1 cellular context compared by ENCODE assay signal in the genomic region with DNA sequence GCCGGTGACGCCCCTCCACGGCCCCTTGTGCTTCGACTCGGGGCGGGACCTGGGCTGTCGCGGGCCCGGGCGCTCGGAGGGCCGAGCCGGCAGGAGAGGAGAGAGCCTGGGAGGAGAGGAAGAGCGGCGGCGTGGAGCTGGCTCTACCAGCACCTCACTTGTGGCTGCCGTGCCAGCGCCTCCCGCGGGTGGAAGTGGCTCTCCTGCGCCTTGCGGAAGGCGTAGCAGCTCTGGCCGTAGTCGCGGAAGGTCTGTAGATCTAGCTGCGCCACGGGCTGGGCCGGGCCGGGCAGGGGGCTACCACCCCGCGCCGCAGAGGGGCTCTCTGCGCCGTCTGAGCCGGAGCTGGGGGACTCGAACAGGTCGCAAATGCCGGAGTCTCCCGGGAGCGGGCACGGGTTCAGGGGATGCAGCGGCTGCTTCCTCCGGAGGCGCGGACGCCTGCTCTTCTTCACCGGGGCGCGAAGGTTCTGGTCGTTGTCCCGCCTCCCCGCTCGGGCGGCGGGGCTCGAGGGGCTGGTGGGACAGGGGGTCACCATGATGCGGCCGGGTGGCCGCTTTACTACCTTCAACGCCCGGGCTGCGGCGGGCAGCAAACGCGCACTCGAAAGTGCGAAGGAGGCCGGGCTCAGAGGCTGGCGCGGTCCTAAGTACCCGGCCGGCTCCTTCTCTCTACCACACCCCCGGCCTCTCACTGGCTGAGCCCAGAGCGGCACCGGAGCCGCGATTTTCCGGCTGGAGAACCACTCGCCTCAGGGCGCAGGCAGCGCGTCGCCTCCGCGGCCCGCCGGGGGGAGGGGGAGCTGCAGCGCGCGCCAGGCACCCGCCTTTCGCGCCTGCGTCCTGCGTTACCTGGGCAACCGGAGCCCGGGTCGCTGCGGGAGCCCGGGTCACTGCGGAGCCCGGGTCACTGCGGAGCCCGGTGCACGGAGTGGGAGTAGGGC.
TF ChIP-seq lines count a peak whose summit lies in the region.

A gene with protein sequence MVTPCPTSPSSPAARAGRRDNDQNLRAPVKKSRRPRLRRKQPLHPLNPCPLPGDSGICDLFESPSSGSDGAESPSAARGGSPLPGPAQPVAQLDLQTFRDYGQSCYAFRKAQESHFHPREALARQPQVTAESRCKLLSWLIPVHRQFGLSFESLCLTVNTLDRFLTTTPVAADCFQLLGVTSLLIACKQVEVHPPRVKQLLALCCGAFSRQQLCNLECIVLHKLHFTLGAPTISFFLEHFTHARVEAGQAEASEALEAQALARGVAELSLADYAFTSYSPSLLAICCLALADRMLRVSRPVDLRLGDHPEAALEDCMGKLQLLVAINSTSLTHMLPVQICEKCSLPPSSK (minus strand): TSS at position 624 of the 944 bp plus-strand sequence. CDS start 85 bp downstream, at position 539.

TF ChIP-seq in H1, 55 proteins besides CTCF, POLR2A, EP300 and RAD21:
- TF ChIP-seq SIN3A (conservative IDR thresholded peaks at IDR 0.05 in 1 of 2, IDR thresholded peaks at IDR 0.05 in 1 of 2; ENCODE audit: low read depth in 1 of 2, low read length in 2 of 2) (peak; percentile 70 to 90; a peak in 2 of 4 replicates), KDM5A (IDR thresholded peaks at IDR 0.05; ENCODE audit: low read length) (no peak), KDM4A (IDR thresholded peaks at IDR 0.05; ENCODE audit: low read depth, low read length, severe bottlenecking) (peak; percentile 30), HDAC2 (IDR thresholded peaks at IDR 0.05; ENCODE audit: borderline replicate concordance in 1 of 2, low read depth in 2 of 2, low read length in 2 of 2) (peak in 1 of 2 experiments; percentile 50; a peak in 1 of 4 replicates), ASH2L (IDR thresholded peaks at IDR 0.05; ENCODE audit: low read length) (peak; percentile 59), CTBP2 (IDR thresholded peaks at IDR 0.05; ENCODE audit: borderline replicate concordance, insufficient read depth, insufficient read length, low read length) (peak; percentile 75), GABPA (IDR thresholded peaks at IDR 0.05; ENCODE audit: borderline replicate concordance, insufficient read depth, low read length) (no peak), RBBP5 (IDR thresholded peaks at IDR 0.05; ENCODE audit: borderline replicate concordance, low read depth, low read length) (peak; percentile 2; the same call in 1 of the 2 replicates), FOSL1 (IDR thresholded peaks at IDR 0.05; ENCODE audit: insufficient read depth, low read depth, low read length) (no peak), GTF2F1 (IDR thresholded peaks at IDR 0.05; ENCODE audit: borderline replicate concordance, low read depth, low read length) (no peak), SAP30 (IDR thresholded peaks at IDR 0.05; ENCODE audit: insufficient read depth, insufficient replicate concordance, low read length) (no peak), SUZ12 (IDR thresholded peaks at IDR 0.05; ENCODE audit: low read length) (no peak), KDM1A (IDR thresholded peaks at IDR 0.05; ENCODE audit: borderline replicate concordance, low read length) (no peak), TCF12 (IDR thresholded peaks at IDR 0.05; ENCODE audit: low read depth, low read length) (no peak), NANOG (IDR thresholded peaks at IDR 0.05; ENCODE audit: insufficient read depth, low read depth, low read length, poor library complexity, severe bottlenecking) (no peak), TAF1 (IDR thresholded peaks at IDR 0.05; ENCODE audit: low read depth, low read length) (no peak), RXRA (IDR thresholded peaks at IDR 0.05; ENCODE audit: insufficient read depth, low read depth, low read length) (no peak), SP1 (IDR thresholded peaks at IDR 0.05; ENCODE audit: low read depth, low read length) (0 out of 2 replicates have a peak, but pooled peaks have one; percentile 13), CREB1 (IDR thresholded peaks at IDR 0.05) (peak; percentile 82), TAF7 (optimal IDR thresholded peaks at IDR 0.05; ENCODE audit: borderline replicate concordance, low read depth, low read length) (no peak), CHD2 (IDR thresholded peaks at IDR 0.05; ENCODE audit: low read length) (no peak), SRF (IDR thresholded peaks at IDR 0.05; ENCODE audit: low read depth, low read length) (no peak), TEAD4 (IDR thresholded peaks at IDR 0.05; ENCODE audit: low read depth, low read length) (peak; percentile 4; the same call in 1 of the 2 replicates), EGR1 (IDR thresholded peaks at IDR 0.05; ENCODE audit: borderline replicate concordance, low read depth, low read length) (peak; percentile 48; the same call in 1 of the 2 replicates), CHD1 (IDR thresholded peaks at IDR 0.05; ENCODE audit: low read depth, low read length) (no peak), CBX8 (IDR thresholded peaks at IDR 0.05; ENCODE audit: borderline replicate concordance, low read depth, low read length) (0 out of 2 replicates have a peak, but pooled peaks have one; percentile 67), RNF2 (IDR thresholded peaks at IDR 0.05; ENCODE audit: borderline replicate concordance, low read depth, low read length, missing control alignments, poor library complexity, severe bottlenecking) (peak; percentile 8), YY1 (IDR thresholded peaks at IDR 0.05; ENCODE audit: low read depth, low read length) (no peak), EZH2 (IDR thresholded peaks at IDR 0.05; ENCODE audit: low read depth, low read length, severe bottlenecking) (no peak), BACH1 (IDR thresholded peaks at IDR 0.05; ENCODE audit: low read length) (no peak; the same call in 1 of the 2 replicates)
- TF ChIP-seq, protein P1, sequence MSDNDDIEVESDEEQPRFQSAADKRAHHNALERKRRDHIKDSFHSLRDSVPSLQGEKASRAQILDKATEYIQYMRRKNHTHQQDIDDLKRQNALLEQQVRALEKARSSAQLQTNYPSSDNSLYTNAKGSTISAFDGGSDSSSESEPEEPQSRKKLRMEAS (IDR thresholded peaks at IDR 0.05) = peak; percentile 51; the same call in 1 of the 2 replicates
- TF ChIP-seq, protein P2, sequence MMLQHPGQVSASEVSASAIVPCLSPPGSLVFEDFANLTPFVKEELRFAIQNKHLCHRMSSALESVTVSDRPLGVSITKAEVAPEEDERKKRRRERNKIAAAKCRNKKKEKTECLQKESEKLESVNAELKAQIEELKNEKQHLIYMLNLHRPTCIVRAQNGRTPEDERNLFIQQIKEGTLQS (IDR thresholded peaks at IDR 0.05; ENCODE audit: insufficient read depth, low read depth, low read length) = no peak
- TF ChIP-seq, protein P3, sequence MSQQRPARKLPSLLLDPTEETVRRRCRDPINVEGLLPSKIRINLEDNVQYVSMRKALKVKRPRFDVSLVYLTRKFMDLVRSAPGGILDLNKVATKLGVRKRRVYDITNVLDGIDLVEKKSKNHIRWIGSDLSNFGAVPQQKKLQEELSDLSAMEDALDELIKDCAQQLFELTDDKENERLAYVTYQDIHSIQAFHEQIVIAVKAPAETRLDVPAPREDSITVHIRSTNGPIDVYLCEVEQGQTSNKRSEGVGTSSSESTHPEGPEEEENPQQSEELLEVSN (IDR thresholded peaks at IDR 0.05) = no peak
- TF ChIP-seq, protein P4, sequence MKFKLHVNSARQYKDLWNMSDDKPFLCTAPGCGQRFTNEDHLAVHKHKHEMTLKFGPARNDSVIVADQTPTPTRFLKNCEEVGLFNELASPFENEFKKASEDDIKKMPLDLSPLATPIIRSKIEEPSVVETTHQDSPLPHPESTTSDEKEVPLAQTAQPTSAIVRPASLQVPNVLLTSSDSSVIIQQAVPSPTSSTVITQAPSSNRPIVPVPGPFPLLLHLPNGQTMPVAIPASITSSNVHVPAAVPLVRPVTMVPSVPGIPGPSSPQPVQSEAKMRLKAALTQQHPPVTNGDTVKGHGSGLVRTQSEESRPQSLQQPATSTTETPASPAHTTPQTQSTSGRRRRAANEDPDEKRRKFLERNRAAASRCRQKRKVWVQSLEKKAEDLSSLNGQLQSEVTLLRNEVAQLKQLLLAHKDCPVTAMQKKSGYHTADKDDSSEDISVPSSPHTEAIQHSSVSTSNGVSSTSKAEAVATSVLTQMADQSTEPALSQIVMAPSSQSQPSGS (IDR thresholded peaks at IDR 0.05; ENCODE audit: low read length) = no peak
